ENCODE assay signal across 9 cellular contexts in the genomic region with DNA sequence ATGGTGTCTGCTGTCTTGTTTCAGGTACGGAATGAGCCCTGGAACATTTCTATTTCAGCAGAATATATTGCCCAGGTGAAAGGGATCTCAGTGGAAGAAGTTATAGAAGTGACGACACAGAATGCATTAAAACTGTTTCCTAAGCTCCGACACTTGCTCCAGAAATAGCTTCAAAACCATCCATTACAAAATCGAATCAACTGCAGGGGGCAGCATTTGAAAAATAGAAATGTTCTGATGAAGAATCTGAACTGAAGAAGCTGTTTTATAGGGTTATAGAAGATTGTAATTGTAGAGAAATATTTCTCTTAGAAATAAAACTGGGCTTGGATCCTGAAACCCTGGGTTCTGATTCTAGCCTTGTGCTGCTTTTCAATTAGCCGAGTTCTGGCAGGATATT. TPM values are rescaled to one million over a fixed set of nuclear protein-coding genes. Genes with fewer than 3 reads are reported as not detected.
DNase-seq lines count a peak whose midpoint lies in the region; ATAC-seq and TF ChIP-seq lines count a peak whose summit lies in the region.
"Had no signal": no experiment of that assay in that cellular context is flagged by ENCODE, and none has a peak within 500 bp of the region (broad histone marks: within the 10 kb centered on the region; RNA-seq: fewer than 3 reads in every experiment).

No MANE protein-coding gene starts in this region.

- in situ Hi-C loops in mammary epithelial cell (cut with MboI; ENCODE audit: low sequenced_read_pairs in 2 of 2): loop anchor here (25.0 kb wide), 1 partner anchor 172 kb away; no protein-coding TSS in a partner anchor

- intact Hi-C loops in mammary epithelial cell (cut with micrococcal nuclease): loop anchor here (1.0 to 10.0 kb wide), 2 partner anchors 180 to 260 kb away; no protein-coding TSS in a partner anchor

- H2AFZ ChIP-seq in KMS-11 (ENCODE audit: low read depth) (no peak overlapping the region), mammary epithelial cell (ENCODE audit: low read depth, low read length) (no peak overlapping the region)

- H3K4me1 ChIP-seq in KMS-11 (ENCODE audit: low read depth, poor library complexity, severe bottlenecking): no peaks in the 10 kb centered on the region
- H3K4me1 ChIP-seq in mammary epithelial cell (ENCODE audit: insufficient read depth, low read length): no peaks in the 10 kb centered on the region

- DNase-seq in DMS53 (lab: John Stamatoyannopoulos, UW) (peak; percentile 68), mammary epithelial cell (no peak), NCI-H510A treated with DMSO at 0.1 percent for 48 hours (lab: John Stamatoyannopoulos, UW) (no peak), mesenteric fat pad (ENCODE audit: low spot score) (no peak)

- H3K27me3 ChIP-seq in KMS-11 (ENCODE audit: insufficient read depth, low read depth) (no peaks in the 10 kb centered on the region), mammary epithelial cell (ENCODE audit: insufficient read depth, low read length) (no peaks in the 10 kb centered on the region)

- no peaks in the 10 kb centered on the region for H3K36me3 ChIP-seq in KMS-11 (ENCODE audit: insufficient read depth)
- H3K36me3 ChIP-seq in mammary epithelial cell (ENCODE audit: insufficient read depth, low read length): peaks cover 3% of the 10 kb centered on the region

- peaks cover 6% of the 10 kb centered on the region for H3K36me3 Mint-ChIP-seq in nephron (ENCODE audit: low read depth)

- CTCF ChIA-PET in mammary epithelial cell (lab: Charles Lee; ENCODE audit: low non-redundant PET): interaction anchor here (0.8 to 0.9 kb wide), 2 partner anchors 116 to 173 kb away, joined by 4 to 9 read pairs; no protein-coding TSS in a partner anchor

- H3K27ac ChIP-seq in KMS-11 (no peak overlapping the region), mammary epithelial cell (ENCODE audit: insufficient read depth, low read depth, low read length) (no peak overlapping the region)
- H3K27ac ChIP-seq: SK-N-MC had no signal

- TF ChIP-seq CTCF in KMS-11 (conservative IDR thresholded peaks at IDR 0.05; ENCODE audit: low read depth, low read length) (peak; percentile 53; the same call in 1 of the 2 replicates), mammary epithelial cell (conservative IDR thresholded peaks at IDR 0.05 in 1 of 2, IDR thresholded peaks at IDR 0.05 in 1 of 2; ENCODE audit: extremely low read depth in 1 of 2, insufficient read depth in 1 of 2, low read depth in 1 of 2, low read length in 2 of 2) (peak; percentile 21 to 36), nephron (IDR thresholded peaks at IDR 0.05; ENCODE audit: unreplicated experiment in 3 of 3) (peak; percentile 27 to 46 (median 32))

- H3K27ac Mint-ChIP-seq in nephron: no peak overlapping the region

- 58% methylated on average over 5 of the region's 5 CpGs for WGBS in mammary epithelial cell (ENCODE audit: low coverage, missing lambda C conversion rate)

- H4K20me1 ChIP-seq in KMS-11 (ENCODE audit: insufficient read depth): no peaks in the 10 kb centered on the region
- H4K20me1 ChIP-seq in mammary epithelial cell (ENCODE audit: insufficient read depth, low read length): no peaks in the 10 kb centered on the region

- H3K9me3 ChIP-seq in mammary epithelial cell (replicated peaks; ENCODE audit: insufficient read depth, low read length): no peaks in the 10 kb centered on the region

- H3K4me3 ChIP-seq in KMS-11 (IDR thresholded peaks at IDR 0.05; ENCODE audit: insufficient read depth, low read depth, low read length): no peak overlapping the region
- H3K4me3 ChIP-seq in mammary epithelial cell (replicated peaks in 1 of 3; ENCODE audit: insufficient read depth in 1 of 3, low read depth in 2 of 3, low read length in 3 of 3): no peak overlapping the region
- H3K4me3 ChIP-seq: SK-N-MC had no signal

- H3K9ac ChIP-seq in KMS-11 (no peak overlapping the region), mammary epithelial cell (ENCODE audit: insufficient read depth, low read length) (no peak overlapping the region)

- no TSS peak for BruUV-seq in mammary epithelial cell (replicated peaks; lab: Mats Ljungman, UMichigan)

- H3K79me2 ChIP-seq in KMS-11 (ENCODE audit: insufficient read depth, low read depth) (no peaks in the 10 kb centered on the region), mammary epithelial cell (ENCODE audit: insufficient read depth, low read length) (no peaks in the 10 kb centered on the region)

- no peaks in the 10 kb centered on the region for H3K4me1 Mint-ChIP-seq in nephron

- no peaks in the 10 kb centered on the region for H3K9me3 Mint-ChIP-seq in nephron

- no peaks in the 10 kb centered on the region for H3K27me3 Mint-ChIP-seq in nephron (ENCODE audit: low read depth)

- no peak overlapping the region for H3K4me2 ChIP-seq in KMS-11
- no peak overlapping the region for H3K4me2 ChIP-seq in mammary epithelial cell (ENCODE audit: insufficient read depth, low read depth, low read length)

- dilution Hi-C loops in mammary epithelial cell (cut with HindIII; ENCODE audit: low sequenced_read_pairs): no loop called here

- ATAC-seq in HG03280 (IDR thresholded peaks at IDR 0.05; ENCODE audit: unreplicated experiment): no peak
- ATAC-seq in HG02885 (IDR thresholded peaks at IDR 0.05; ENCODE audit: poor library complexity, unreplicated experiment): no peak

- no peak overlapping the region for H3K4me3 Mint-ChIP-seq in nephron

RNA-seq across cellular contexts. Expression of a gene that starts 23.3 kb away (rescaled TPM):
- total RNA-seq in mammary epithelial cell (10 to 100 TPM; 15.3 to 18.4 TPM), mesenteric fat pad (22.4 TPM)
- 9.2 TPM for polyA plus RNA-seq in mammary epithelial cell
- polyA minus RNA-seq in mammary epithelial cell: 34.0 TPM

RNA-seq across cellular contexts. Expression of a gene that starts 23.4 kb away (rescaled TPM):
- total RNA-seq in mammary epithelial cell (10 to 100 TPM; 14.0 to 21.1 TPM), mesenteric fat pad (28.3 TPM)
- 22.0 TPM for polyA plus RNA-seq in mammary epithelial cell
- polyA minus RNA-seq in mammary epithelial cell: 5.8 TPM

RNA-seq across cellular contexts. Expression of a gene that starts 32.5 kb away (rescaled TPM):
- total RNA-seq in mammary epithelial cell: not detected
- polyA plus RNA-seq in mammary epithelial cell: not detected
- not detected for polyA minus RNA-seq in mammary epithelial cell
- not detected for total RNA-seq in mesenteric fat pad

RNA-seq across cellular contexts. Expression of a gene that starts 43.1 kb away (rescaled TPM):
- 1 to 10 TPM; 8.8 to 9.2 TPM for total RNA-seq in mammary epithelial cell
- polyA plus RNA-seq in mammary epithelial cell: 3.3 TPM
- polyA minus RNA-seq in mammary epithelial cell: 12.2 TPM
- total RNA-seq in mesenteric fat pad: 6.7 TPM
